In the genomic region with DNA sequence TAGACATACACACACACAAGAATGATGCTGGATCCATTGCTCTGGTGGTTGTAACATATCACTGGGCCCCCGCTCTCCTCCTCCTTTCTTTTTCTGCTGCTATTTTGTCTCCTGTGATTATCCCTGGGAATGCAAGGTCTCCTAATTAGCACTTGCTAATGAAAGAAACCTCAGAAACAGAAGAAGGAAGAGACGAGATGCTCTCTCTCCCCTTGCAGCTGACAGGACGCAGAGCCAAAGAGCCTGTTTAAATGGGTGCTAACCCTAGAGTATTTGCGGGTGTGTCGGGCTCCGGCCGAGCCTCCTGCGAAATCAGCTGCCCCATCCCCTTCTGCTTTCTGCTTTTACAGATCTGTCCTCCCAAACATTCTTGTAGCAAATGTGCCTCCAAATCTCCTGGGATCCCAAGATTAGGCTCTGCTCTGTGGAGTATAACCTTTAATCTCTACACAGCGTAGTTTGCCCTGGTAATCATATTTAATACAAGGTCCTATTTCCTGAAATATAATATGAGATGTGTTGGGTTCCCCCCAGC, we compare ENCODE assay signal across 24 cellular contexts.
DNase-seq lines count a peak whose midpoint lies in the region; ATAC-seq and TF ChIP-seq lines count a peak whose summit lies in the region.
"Had no signal": no experiment of that assay in that cellular context is flagged by ENCODE, and none has a peak within 500 bp of the region (broad histone marks: within the 10 kb centered on the region; RNA-seq: fewer than 3 reads in every experiment).

No MANE protein-coding gene starts in this region.

- H3K27ac ChIP-seq in right cardiac atrium (ENCODE audit: low read length): no peak overlapping the region
- H3K27ac ChIP-seq: KMS-11, RWPE1 had no signal

- intact Hi-C loops in right cardiac atrium (cut with DNase I): no loop called here

- peak overlapping the region in 4 of 5 experiments; percentile 10 to 65 (median 62) for H3K27ac Mint-ChIP-seq in brain
- H3K27ac Mint-ChIP-seq: CD4-positive, alpha-beta memory T cell had no signal

- WGBS in right cardiac atrium: 55% methylated on average over 9 of the region's 9 CpGs

- ATAC-seq in HG02970 (IDR thresholded peaks at IDR 0.05; ENCODE audit: low FRiP score, unreplicated experiment) (no peak), GM18519 (IDR thresholded peaks at IDR 0.05; ENCODE audit: low FRiP score, unreplicated experiment) (no peak), right cardiac atrium (no peak)
- ATAC-seq: Panc1 had no signal

- H3K4me1 Mint-ChIP-seq in brain: peaks cover 40% of the 10 kb centered on the region
- H3K4me1 Mint-ChIP-seq: CD4-positive, alpha-beta memory T cell had no signal

- no peaks in the 10 kb centered on the region for H3K9me3 ChIP-seq in right cardiac atrium (ENCODE audit: control insufficient read depth, low read length)

- H3K27me3 ChIP-seq in H7 (ENCODE audit: control insufficient read depth, insufficient read depth, low read length) (no peaks in the 10 kb centered on the region), right cardiac atrium (ENCODE audit: control insufficient read depth, insufficient read depth) (no peaks in the 10 kb centered on the region)

- no peaks in the 10 kb centered on the region for H3K36me3 ChIP-seq in H7 (replicated peaks; ENCODE audit: control insufficient read depth, insufficient read depth, low read length)

- no peaks in the 10 kb centered on the region for H3K4me1 ChIP-seq in right cardiac atrium (ENCODE audit: control insufficient read depth, insufficient read depth, low read length)

- DNase-seq in H7 (peak; percentile 6), islet precursor cell (peak; percentile 38), right cardiac atrium (no peak), NCI-H146 treated with DMSO at 0.1 percent for 48 hours (lab: John Stamatoyannopoulos, UW; ENCODE audit: unreplicated experiment) (no peak)
- DNase-seq: C1 segment of cervical spinal cord; CD4-positive, alpha-beta memory T cell; COR-L47; DMS 273 treated with DMSO at 0.1 percent for 48 hours; DMS79; GF-D8; H9; IMR-90; MM.1S; NCI-H1694; NCI-H2029 treated with DMSO at 0.1 percent for 48 hours; NCI-H446 treated with DMSO at 0.1 percent for 48 hours; NCI-H526; SHP77 had no signal

- peaks cover 17% of the 10 kb centered on the region for H3K27me3 Mint-ChIP-seq in brain

- peaks cover 0 to 3% (median 0%) of the 10 kb centered on the region in 5 experiments for H3K9me3 Mint-ChIP-seq in brain
- H3K9me3 Mint-ChIP-seq: CD4-positive, alpha-beta memory T cell had no signal

- no peaks in the 10 kb centered on the region for H3K36me3 Mint-ChIP-seq in brain
- H3K36me3 Mint-ChIP-seq: CD4-positive, alpha-beta memory T cell had no signal

- H3K4me3 Mint-ChIP-seq in brain: no peak overlapping the region
- H3K4me3 Mint-ChIP-seq: CD4-positive, alpha-beta memory T cell; H9 had no signal

- H3K4me3 ChIP-seq in H7 (ENCODE audit: insufficient read depth, low read depth, low read length): no peak overlapping the region
- H3K4me3 ChIP-seq in right cardiac atrium (ENCODE audit: low read length): no peak overlapping the region

- no peak for TF ChIP-seq CTCF in brain (conservative IDR thresholded peaks at IDR 0.05)

Comparison
In these comparisons a context has a peak if more than half of its experiments do, and no peak if none do; other contexts are left out.
1. DNase-seq: peak in H7 (single experiment) and islet precursor cell (single experiment); none in right cardiac atrium (0 of 3) and NCI-H146 treated with DMSO at 0.1 percent for 48 hours (single experiment).